Comparison of ENCODE assay signal across 15 cellular contexts in genomic region chr2:105753380-105753779, GRCh38. TPM values are rescaled to one million over a fixed set of nuclear protein-coding genes. Genes with fewer than 3 reads are reported as not detected.
A peak's percentile ranks its signal among the peaks of the same experiment; 100 is the strongest.
DNase-seq lines count a peak whose midpoint lies in the region; ATAC-seq and TF ChIP-seq lines count a peak whose summit lies in the region.
"Had no signal": no experiment of that assay in that cellular context is flagged by ENCODE, and none has a peak within 500 bp of the region (broad histone marks: within the 10 kb centered on the region; RNA-seq: fewer than 3 reads in every experiment).

No MANE protein-coding gene starts in this region.

- H3K27ac ChIP-seq in hepatocyte (peak overlapping the region; percentile 22), thymus (ENCODE audit: low read depth) (peak overlapping the region; percentile 3), body of pancreas (no peak overlapping the region)
- H3K27ac ChIP-seq: cardiac muscle cell, left ventricle myocardium inferior had no signal

- peak overlapping the region; percentile 93 for H3K27ac Mint-ChIP-seq in activated naive CD4-positive, alpha-beta T cell treated with anti-CD3 and anti-CD28 coated beads, Interleukin-2, amount 50 U/mL, for 24 hours
- H3K27ac Mint-ChIP-seq in activated CD4-positive, alpha-beta memory T cell treated with anti-CD3 and anti-CD28 coated beads for 36 hours: peak overlapping the region; percentile 93
- H3K27ac Mint-ChIP-seq: nephron progenitor cell had no signal

- no peaks in the 10 kb centered on the region for H3K27me3 Mint-ChIP-seq in activated naive CD4-positive, alpha-beta T cell treated with anti-CD3 and anti-CD28 coated beads, Interleukin-2, amount 50 U/mL, for 24 hours
- no peaks in the 10 kb centered on the region for H3K27me3 Mint-ChIP-seq in activated CD4-positive, alpha-beta memory T cell treated with anti-CD3 and anti-CD28 coated beads for 36 hours

- H3K36me3 Mint-ChIP-seq in activated naive CD4-positive, alpha-beta T cell treated with anti-CD3 and anti-CD28 coated beads, Interleukin-2, amount 50 U/mL, for 24 hours: peaks cover 21% of the 10 kb centered on the region
- H3K36me3 Mint-ChIP-seq in activated CD4-positive, alpha-beta memory T cell treated with anti-CD3 and anti-CD28 coated beads for 36 hours: peaks cover 59% of the 10 kb centered on the region

- H3K79me2 ChIP-seq in hepatocyte: peaks cover 100% of the 10 kb centered on the region

- H3K4me2 ChIP-seq in hepatocyte: no peak overlapping the region

- H3K4me1 Mint-ChIP-seq in activated naive CD4-positive, alpha-beta T cell treated with anti-CD3 and anti-CD28 coated beads, Interleukin-2, amount 50 U/mL, for 24 hours: peaks cover 95% of the 10 kb centered on the region
- H3K4me1 Mint-ChIP-seq in activated CD4-positive, alpha-beta memory T cell treated with anti-CD3 and anti-CD28 coated beads for 36 hours (ENCODE audit: low read depth): peaks cover 94% of the 10 kb centered on the region

- TF ChIP-seq CTCF in hepatocyte (IDR thresholded peaks at IDR 0.05; ENCODE audit: poor library complexity) (no peak), body of pancreas (IDR thresholded peaks at IDR 0.05) (no peak)

- no peak for TF ChIP-seq POLR2A in body of pancreas (IDR thresholded peaks at IDR 0.05)

- POLR2A ChIA-PET in activated CD4-positive, alpha-beta memory T cell treated with anti-CD3 and anti-CD28 coated beads for 36 hours (lab: Charles Lee): interaction anchor here (1.1 to 6.4 kb wide), 9 partner anchors 7 to 106 kb away, joined by 3 to 91 read pairs (median 5); no protein-coding TSS in a partner anchor

- DNase-seq in activated naive CD4-positive, alpha-beta T cell treated with anti-CD3 and anti-CD28 coated beads, Interleukin-2, amount 50 U/mL, for 16 hours: no peak
- no peak for DNase-seq in activated CD4-positive, alpha-beta memory T cell treated with anti-CD3 and anti-CD28 coated beads for 36 hours
- no peak for DNase-seq in hepatocyte (ENCODE audit: low spot score)
- no peak for DNase-seq in body of pancreas
- DNase-seq in stimulated activated CD4-positive, alpha-beta T cell treated with anti-CD3 and anti-CD28 coated beads, Interleukin-4, amount 100 ng/mL, for 24 hours: no peak
- DNase-seq: DMS53, left ventricle myocardium inferior, NCI-H2081, nephron progenitor cell, upper lobe of left lung had no signal

- H3K27me3 ChIP-seq in hepatocyte: no peaks in the 10 kb centered on the region
- no peaks in the 10 kb centered on the region for H3K27me3 ChIP-seq in thymus (ENCODE audit: control insufficient read depth, insufficient read depth)
- H3K27me3 ChIP-seq in body of pancreas: no peaks in the 10 kb centered on the region
- H3K27me3 ChIP-seq: cardiac muscle cell, upper lobe of left lung had no signal

- H3K9me2 ChIP-seq in hepatocyte (replicated peaks; ENCODE audit: insufficient read depth): no peaks in the 10 kb centered on the region

- no peaks in the 10 kb centered on the region for H3K36me3 ChIP-seq in hepatocyte (replicated peaks; ENCODE audit: insufficient read depth, low read depth)
- peaks cover 7% of the 10 kb centered on the region for H3K36me3 ChIP-seq in thymus (ENCODE audit: control insufficient read depth, insufficient read depth)
- H3K36me3 ChIP-seq in body of pancreas (replicated peaks in 1 of 2; ENCODE audit: insufficient read depth in 1 of 2, low read depth in 2 of 2): no peaks in the 10 kb centered on the region
- H3K36me3 ChIP-seq: cardiac muscle cell, left ventricle myocardium inferior, upper lobe of left lung had no signal

- H3K4me3 ChIP-seq in hepatocyte (no peak overlapping the region), thymus (ENCODE audit: low read length) (no peak overlapping the region), body of pancreas (no peak overlapping the region)
- H3K4me3 ChIP-seq: cardiac muscle cell, left ventricle myocardium inferior, upper lobe of left lung had no signal

- ATAC-seq in body of pancreas (no peak), GM21447 (IDR thresholded peaks at IDR 0.05; ENCODE audit: unreplicated experiment) (no peak)
- ATAC-seq: Panc1 had no signal

- H4K20me1 ChIP-seq in hepatocyte (ENCODE audit: insufficient read depth, poor library complexity, severe bottlenecking): peaks cover 79% of the 10 kb centered on the region

- H3K9me3 Mint-ChIP-seq in activated naive CD4-positive, alpha-beta T cell treated with anti-CD3 and anti-CD28 coated beads, Interleukin-2, amount 50 U/mL, for 24 hours: no peaks in the 10 kb centered on the region
- H3K9me3 Mint-ChIP-seq in activated CD4-positive, alpha-beta memory T cell treated with anti-CD3 and anti-CD28 coated beads for 36 hours: no peaks in the 10 kb centered on the region

- H3K9me3 ChIP-seq in hepatocyte (ENCODE audit: low read depth) (no peaks in the 10 kb centered on the region), thymus (ENCODE audit: control insufficient read depth) (no peaks in the 10 kb centered on the region), body of pancreas (no peaks in the 10 kb centered on the region)
- H3K9me3 ChIP-seq: left ventricle myocardium inferior, upper lobe of left lung had no signal

- intact Hi-C loops in activated CD4-positive, alpha-beta memory T cell treated with anti-CD3 and anti-CD28 coated beads for 36 hours (cut with micrococcal nuclease): no loop called here
- intact Hi-C loops in body of pancreas (cut with DNase I): no loop called here

- CTCF ChIA-PET in activated CD4-positive, alpha-beta memory T cell treated with anti-CD3 and anti-CD28 coated beads for 36 hours (lab: Charles Lee): interaction anchor here (1.8 kb wide), 1 partner anchor 177 kb away, joined by 4 read pairs; no protein-coding TSS in a partner anchor

- peak overlapping the region; percentile 72 for H3K4me3 Mint-ChIP-seq in activated naive CD4-positive, alpha-beta T cell treated with anti-CD3 and anti-CD28 coated beads, Interleukin-2, amount 50 U/mL, for 24 hours
- H3K4me3 Mint-ChIP-seq in activated CD4-positive, alpha-beta memory T cell treated with anti-CD3 and anti-CD28 coated beads for 36 hours: peak overlapping the region; percentile 63
- H3K4me3 Mint-ChIP-seq: nephron progenitor cell had no signal

- 100% methylated on average over 2 of the region's 2 CpGs for WGBS in hepatocyte (ENCODE audit: low lambda C conversion rate, missing lambda C conversion rate)
- WGBS in thymus: 92% methylated on average over 2 of the region's 2 CpGs
- 68 to 88% methylated on average over 2 of the region's 2 CpGs for WGBS in body of pancreas, 2 donors

- H3K4me1 ChIP-seq in hepatocyte (ENCODE audit: insufficient read depth) (peaks cover 12% of the 10 kb centered on the region), thymus (ENCODE audit: control insufficient read depth, insufficient read depth, low read length) (peaks cover 35% of the 10 kb centered on the region), body of pancreas (peaks cover 73% of the 10 kb centered on the region)

- H2AFZ ChIP-seq in hepatocyte: no peak overlapping the region

RNA-seq across cellular contexts. Expression of gene NCK2, which starts 8.7 kb away (rescaled TPM):
- 10 to 100 TPM; 81.8 to 85.8 TPM for total RNA-seq in activated CD4-positive, alpha-beta memory T cell treated with anti-CD3 and anti-CD28 coated beads for 36 hours
- total RNA-seq in hepatocyte: 71.9 and 72.6 TPM in 2 replicates
- 80.3 and 100 TPM in 2 replicates for polyA plus RNA-seq in hepatocyte
- 31.4 TPM for polyA plus RNA-seq in thymus
- total RNA-seq in body of pancreas: 10 to 100 TPM; 36.6 to 42.8 TPM

Comparison
In these comparisons a context has a peak if more than half of its experiments do, and no peak if none do; other contexts are left out.
1. H3K27ac ChIP-seq: peak in hepatocyte (single experiment) and thymus (single experiment); none in body of pancreas (0 of 4).